23 cellular contexts compared by ENCODE assay signal in the genomic region with DNA sequence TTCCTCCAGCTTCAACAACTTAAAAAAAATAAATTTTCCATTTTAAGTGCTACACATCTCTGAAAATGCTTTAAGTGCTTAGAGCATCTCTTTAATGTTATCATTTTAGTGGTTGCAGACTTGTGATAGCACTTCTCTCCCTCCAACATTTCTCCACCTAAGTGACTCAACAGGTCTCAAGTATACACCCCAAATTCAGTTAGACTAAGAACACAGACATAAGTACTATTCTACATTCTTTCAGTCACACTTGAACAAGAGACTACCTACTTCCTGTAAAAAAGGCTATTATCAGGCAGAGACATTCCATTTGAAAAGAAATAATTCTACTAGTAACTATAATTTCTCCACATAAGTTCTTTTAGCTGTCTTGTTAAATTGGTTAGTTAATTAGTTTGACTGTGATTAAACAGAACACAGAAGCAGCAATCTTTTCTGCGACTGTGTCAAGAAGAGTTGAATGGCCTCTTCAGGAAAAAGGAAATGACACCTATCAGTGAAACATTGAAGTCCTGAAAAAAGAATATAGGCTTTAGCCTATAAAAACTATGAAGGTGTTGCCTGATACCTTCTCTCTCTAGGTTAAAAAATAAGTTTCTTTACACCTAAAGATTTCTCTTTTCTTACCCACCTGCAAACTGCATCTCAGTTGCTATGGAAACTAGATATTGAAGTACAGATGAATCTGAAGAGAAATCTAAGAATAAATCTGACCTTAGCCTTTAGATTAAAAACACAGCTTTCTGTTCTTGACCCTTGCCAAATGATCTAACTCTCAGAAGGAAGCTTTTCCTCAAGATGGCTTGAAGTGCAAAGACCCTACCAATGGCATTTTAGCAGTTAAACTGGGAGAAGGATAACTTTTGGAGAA. TPM values are rescaled to one million over a fixed set of nuclear protein-coding genes. Genes with fewer than 3 reads are reported as not detected.
A peak's percentile ranks its signal among the peaks of the same experiment; 100 is the strongest.
DNase-seq lines count a peak whose midpoint lies in the region; ATAC-seq, FAIRE-seq and TF ChIP-seq lines count a peak whose summit lies in the region.
"Had no signal": no experiment of that assay in that cellular context is flagged by ENCODE, and none has a peak within 500 bp of the region (broad histone marks: within the 10 kb centered on the region; RNA-seq: fewer than 3 reads in every experiment).

No MANE protein-coding gene starts in this region.

- no TSS peak for BruUV-seq in endothelial cell of umbilical vein (replicated peaks; lab: Mats Ljungman, UMichigan)

- no peaks in the 10 kb centered on the region for H3K27me3 ChIP-seq in endothelial cell of umbilical vein (ENCODE audit: control insufficient read depth in 2 of 2, insufficient read depth in 2 of 2, low read length in 2 of 2)
- H3K27me3 ChIP-seq: neural progenitor cell had no signal

- no peak overlapping the region for H3K4me3 ChIP-seq in endothelial cell of umbilical vein (replicated peaks in 1 of 3; ENCODE audit: insufficient read depth in 1 of 3, low read depth in 1 of 3, low read length in 3 of 3)
- H3K4me3 ChIP-seq: neural progenitor cell, thoracic aorta had no signal

- CTCF ChIA-PET in endothelial cell of umbilical vein (lab: Charles Lee) = no interaction called here

- TF ChIP-seq CTCF in endothelial cell of umbilical vein (IDR thresholded peaks at IDR 0.05; ENCODE audit: extremely low read depth in 1 of 2, insufficient read depth in 1 of 2, low read depth in 1 of 2, low read length in 2 of 2) = no peak

- intact Hi-C loops in endothelial cell of umbilical vein (cut with micrococcal nuclease) = no loop called here

- no peaks in the 10 kb centered on the region for H3K9me1 ChIP-seq in endothelial cell of umbilical vein (replicated peaks; ENCODE audit: control insufficient read depth, extremely low read depth, insufficient read depth, low read length)

- no peaks in the 10 kb centered on the region for H3K9me3 ChIP-seq in endothelial cell of umbilical vein (replicated peaks; ENCODE audit: control insufficient read depth, insufficient read depth, low read length)
- H3K9me3 ChIP-seq: SK-N-SH, thoracic aorta had no signal

- H3K27ac Mint-ChIP-seq in stimulated activated effector memory CD8-positive, alpha-beta T cell treated with anti-CD3 and anti-CD28 coated beads, Interleukin-12 subunit alpha, Interleukin-12 subunit beta, amount 100 ng/mL, for 72 hours = peak overlapping the region; percentile 29
- H3K27ac Mint-ChIP-seq: activated T-cell treated with anti-CD3 and anti-CD28 coated beads, Interleukin-2, amount 50 U/mL, for 72 hours; neural progenitor cell; stimulated activated naive B cell treated with anti-CD40 and anti-IgM and Interleukin-4, amounts not matched to agents 10 μg/mL and 1 μg/mL and 100 μg/mL, for 72 hours had no signal

- peaks cover 5% of the 10 kb centered on the region for H3K4me1 ChIP-seq in endothelial cell of umbilical vein (ENCODE audit: control insufficient read depth, extremely low read depth, insufficient read depth, low read length)
- H3K4me1 ChIP-seq: neural progenitor cell had no signal

- peaks cover 27% of the 10 kb centered on the region for H3K79me2 ChIP-seq in endothelial cell of umbilical vein (ENCODE audit: control insufficient read depth, insufficient read depth, low read length)

- no peak overlapping the region for H3K27ac ChIP-seq in endothelial cell of umbilical vein (ENCODE audit: insufficient read depth, low read depth, low read length)
- H3K27ac ChIP-seq: neural progenitor cell, thoracic aorta had no signal

- dilution Hi-C loops in endothelial cell of umbilical vein (cut with MboI; ENCODE audit: extremely low pct_ligation_motif_present, low sequenced_read_pairs) = no loop called here

- ATAC-seq in GM18868 (IDR thresholded peaks at IDR 0.05; ENCODE audit: unreplicated experiment) = peak; percentile 55
- peak; percentile 45 for ATAC-seq in HG03354 (IDR thresholded peaks at IDR 0.05; ENCODE audit: poor library complexity, severe bottlenecking, unreplicated experiment)
- no peak for ATAC-seq in stimulated activated effector memory CD8-positive, alpha-beta T cell treated with anti-CD3 and anti-CD28 coated beads, Interleukin-12 subunit alpha, Interleukin-12 subunit beta, amount 100 ng/mL, for 72 hours
- ATAC-seq: activated T-cell treated with anti-CD3 and anti-CD28 coated beads, Interleukin-2, amount 50 U/mL, for 72 hours; left cardiac atrium; stimulated activated naive B cell treated with anti-CD40 and anti-IgM and Interleukin-4, amounts not matched to agents 10 μg/mL and 1 μg/mL and 100 μg/mL, for 72 hours had no signal

- FAIRE-seq in endothelial cell of umbilical vein (lab: Jason Lieb, UNC) = no peak

- H2AFZ ChIP-seq in endothelial cell of umbilical vein (ENCODE audit: low read depth, low read length) = no peak overlapping the region
- H2AFZ ChIP-seq: neural progenitor cell had no signal

- peaks cover 42% of the 10 kb centered on the region for H3K36me3 Mint-ChIP-seq in stimulated activated effector memory CD8-positive, alpha-beta T cell treated with anti-CD3 and anti-CD28 coated beads, Interleukin-12 subunit alpha, Interleukin-12 subunit beta, amount 100 ng/mL, for 72 hours

- no peaks in the 10 kb centered on the region for H3K36me3 ChIP-seq in endothelial cell of umbilical vein (ENCODE audit: control insufficient read depth in 2 of 2, extremely low read depth in 1 of 2, insufficient read depth in 2 of 2, low read length in 2 of 2)
- H3K36me3 ChIP-seq: thoracic aorta had no signal

- no peaks in the 10 kb centered on the region for H4K20me1 ChIP-seq in endothelial cell of umbilical vein (replicated peaks; ENCODE audit: control insufficient read depth, extremely low read depth, insufficient read depth, low read length)

- peak; percentile 17 for DNase-seq in endothelial cell of umbilical vein (ENCODE audit: low read depth, low spot score)
- DNase-seq in stimulated activated effector memory CD8-positive, alpha-beta T cell treated with anti-CD3 and anti-CD28 coated beads, Interleukin-12 subunit alpha, Interleukin-12 subunit beta, amount 100 ng/mL, for 72 hours (ENCODE audit: low spot score in 2 of 2) = no peak
- DNase-seq in Ammon's horn (ENCODE audit: low spot score) = no peak
- DNase-seq in NCI-H1105 (lab: John Stamatoyannopoulos, UW) = no peak
- no peak for DNase-seq in NCI-H345 (lab: John Stamatoyannopoulos, UW)
- DNase-seq: activated CD8-positive, alpha-beta memory T cell treated with anti-CD3 and anti-CD28 coated beads for 24 hours; activated naive CD4-positive, alpha-beta T cell treated with anti-CD3 and anti-CD28 coated beads, Interleukin-2, amount 50 U/mL, for 16 hours; activated T-cell treated with anti-CD3 and anti-CD28 coated beads, Interleukin-2, amount 50 U/mL, for 72 hours; aorta; central memory CD4-positive, alpha-beta T cell; DMS79; effector CD4-positive, alpha-beta T cell; left cardiac atrium; NCI-H1105 treated with DMSO at 0.1 percent for 48 hours; NCI-H524 treated with DMSO at 0.1 percent for 48 hours; RPMI8226; SK-N-SH; stimulated activated CD4-positive, alpha-beta T cell treated with anti-CD3 and anti-CD28 coated beads, Interleukin-1b, Interleukin-23, amount 100 ng/mL, for 48 hours; stimulated activated naive B cell treated with anti-CD40 and anti-IgM and Interleukin-4, amounts not matched to agents 10 μg/mL and 1 μg/mL and 100 μg/mL, for 72 hours had no signal

- H3K4me2 ChIP-seq in endothelial cell of umbilical vein (ENCODE audit: insufficient read depth, low read length) = peak overlapping the region; percentile 47
- H3K4me2 ChIP-seq: neural progenitor cell, SK-N-SH had no signal

- no peaks in the 10 kb centered on the region for H3K9me3 Mint-ChIP-seq in stimulated activated effector memory CD8-positive, alpha-beta T cell treated with anti-CD3 and anti-CD28 coated beads, Interleukin-12 subunit alpha, Interleukin-12 subunit beta, amount 100 ng/mL, for 72 hours
- H3K9me3 Mint-ChIP-seq: activated T-cell treated with anti-CD3 and anti-CD28 coated beads, Interleukin-2, amount 50 U/mL, for 72 hours had no signal

- no peak overlapping the region for H3K4me3 Mint-ChIP-seq in stimulated activated effector memory CD8-positive, alpha-beta T cell treated with anti-CD3 and anti-CD28 coated beads, Interleukin-12 subunit alpha, Interleukin-12 subunit beta, amount 100 ng/mL, for 72 hours
- H3K4me3 Mint-ChIP-seq: activated T-cell treated with anti-CD3 and anti-CD28 coated beads, Interleukin-2, amount 50 U/mL, for 72 hours; neural progenitor cell; stimulated activated naive B cell treated with anti-CD40 and anti-IgM and Interleukin-4, amounts not matched to agents 10 μg/mL and 1 μg/mL and 100 μg/mL, for 72 hours had no signal

- no peak overlapping the region for H3K9ac ChIP-seq in endothelial cell of umbilical vein (replicated peaks; ENCODE audit: extremely low read depth, insufficient read depth, low read length)
- H3K9ac ChIP-seq: neural progenitor cell, SK-N-SH had no signal

- H3K4me1 Mint-ChIP-seq in stimulated activated effector memory CD8-positive, alpha-beta T cell treated with anti-CD3 and anti-CD28 coated beads, Interleukin-12 subunit alpha, Interleukin-12 subunit beta, amount 100 ng/mL, for 72 hours = peaks cover 18% of the 10 kb centered on the region
- H3K4me1 Mint-ChIP-seq: neural progenitor cell had no signal

- TF ChIP-seq POLR2A in endothelial cell of umbilical vein (IDR thresholded peaks at IDR 0.05; ENCODE audit: low read depth, low read length) = no peak

- POLR2A ChIA-PET in endothelial cell of umbilical vein (lab: Charles Lee) = no interaction called here

TF ChIP-seq in endothelial cell of umbilical vein, 7 proteins besides CTCF, POLR2A, EP300 and RAD21 (continues in another document):
- TF ChIP-seq JUN (IDR thresholded peaks at IDR 0.05; ENCODE audit: borderline replicate concordance, insufficient read depth, insufficient read length, low read depth) (no peak), MYC (IDR thresholded peaks at IDR 0.05; ENCODE audit: low read depth, low read length) (no peak), EZH2 (IDR thresholded peaks at IDR 0.05; ENCODE audit: borderline replicate concordance, low read depth, low read length, severe bottlenecking) (no peak), GATA2 (IDR thresholded peaks at IDR 0.05; ENCODE audit: insufficient read depth, insufficient read length, low read depth, low read length) (no peak), POLR2AphosphoS5 (IDR thresholded peaks at IDR 0.05; ENCODE audit: insufficient read depth, low read depth, low read length) (no peak)
- TF ChIP-seq, protein P1, sequence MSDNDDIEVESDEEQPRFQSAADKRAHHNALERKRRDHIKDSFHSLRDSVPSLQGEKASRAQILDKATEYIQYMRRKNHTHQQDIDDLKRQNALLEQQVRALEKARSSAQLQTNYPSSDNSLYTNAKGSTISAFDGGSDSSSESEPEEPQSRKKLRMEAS (IDR thresholded peaks at IDR 0.05; ENCODE audit: insufficient read depth, insufficient read length) = no peak

RNA-seq across cellular contexts. Expression of a gene that starts 18.0 kb away (rescaled TPM):
- total RNA-seq in endothelial cell of umbilical vein = 17.1 and 19.6 TPM in 2 replicates
- polyA plus RNA-seq in endothelial cell of umbilical vein = 3.0 and 3.2 TPM in 2 replicates
- 4.7 and 4.8 TPM in 2 replicates for polyA plus RNA-seq in endothelial cell of umbilical vein (2011; cell fraction: cytosol; rRNA removed)
- 7.2 and 8.9 TPM in 2 replicates for polyA plus RNA-seq in endothelial cell of umbilical vein (2011; cell fraction: nucleus; rRNA removed)
- 8.8 and 11.8 TPM in 2 replicates for polyA plus RNA-seq in endothelial cell of umbilical vein (2012)
- polyA minus RNA-seq in endothelial cell of umbilical vein = 5.7 and 8.7 TPM in 2 replicates
- 6.2 TPM for polyA minus RNA-seq in endothelial cell of umbilical vein (2011; cell fraction: cytosol; rRNA and poly(A)+ RNA removed)
- 23.3 and 24.5 TPM in 2 replicates for polyA minus RNA-seq in endothelial cell of umbilical vein (2011; cell fraction: nucleus; rRNA and poly(A)+ RNA removed)
